In the genomic region with DNA sequence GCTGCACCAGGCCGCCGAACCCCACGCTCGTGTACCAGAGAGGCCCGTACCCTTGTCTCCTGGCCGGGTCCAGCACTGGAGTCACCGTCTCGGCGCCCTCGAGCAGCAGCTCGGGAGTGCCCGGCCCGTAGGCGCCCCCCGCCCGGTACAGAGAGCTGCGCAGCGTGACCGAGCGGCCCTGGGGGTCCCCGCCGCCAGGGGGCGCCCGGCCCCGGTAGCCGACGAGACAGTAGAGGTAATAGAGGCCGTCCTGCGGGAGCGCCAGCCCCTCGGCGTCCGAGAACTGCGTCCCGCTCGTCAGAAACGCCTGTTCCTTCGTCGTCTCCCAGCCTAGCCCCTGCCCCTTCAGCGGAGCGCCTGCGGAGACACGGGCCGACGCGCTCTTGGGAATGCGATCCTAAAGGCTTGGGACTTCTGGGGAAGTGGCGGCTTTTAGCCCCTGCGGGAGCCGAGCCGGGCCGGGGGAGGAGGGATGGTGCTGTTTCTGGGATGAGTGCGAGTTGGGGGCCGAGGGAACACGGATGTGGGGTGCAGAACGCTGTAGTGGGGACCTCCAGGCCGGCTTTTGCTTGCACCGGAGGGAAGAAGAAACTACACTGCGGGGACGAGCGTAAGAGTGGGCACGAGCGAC, we compare ENCODE assay signal across 8 cellular contexts. TPM values are rescaled to one million over a fixed set of nuclear protein-coding genes. Genes with fewer than 3 reads are reported as not detected.
DNase-seq lines count a peak whose midpoint lies in the region; ATAC-seq and TF ChIP-seq lines count a peak whose summit lies in the region.

No MANE protein-coding gene starts in this region.

- TF ChIP-seq CTCF in LNCaP clone FGC (IDR thresholded peaks at IDR 0.05; ENCODE audit: control insufficient read depth, extremely low read depth, insufficient read depth) (peak; percentile 87), ovary (IDR thresholded peaks at IDR 0.05) (peak; percentile 97 to 98 (median 98))

- TF ChIP-seq EP300 in ovary (IDR thresholded peaks at IDR 0.05) = no peak

- H3K27ac ChIP-seq in ovary (peak overlapping the region in 1 of 2 donors; percentile 70), thymus (ENCODE audit: low read depth) (peak overlapping the region; percentile 98)

- intact Hi-C loops in head of caudate nucleus (cut with DNase I) (no loop called here), ovary (cut with DNase I) (loop anchor here in 1 of 4 donors (5.0 kb wide), 1 partner anchor 34 kb away; a partner anchor contains a TSS)

- DNase-seq in DMS 273 treated with DMSO at 0.1 percent for 48 hours (lab: John Stamatoyannopoulos, UW) = peak; percentile 19
- DNase-seq in LNCaP clone FGC (ENCODE audit: low read depth) = no peak
- DNase-seq in SK-MEL-5 (ENCODE audit: low read depth, low spot score) = peak; percentile 75
- peak; percentile 90 for DNase-seq in activated naive CD4-positive, alpha-beta T cell treated with anti-CD3 and anti-CD28 coated beads, Interleukin-2, amount 50 U/mL, for 16 hours
- DNase-seq in head of caudate nucleus = peak; percentile 67 to 95 (median 89)
- peak; percentile 82 to 93 (median 89) for DNase-seq in ovary

- ATAC-seq in GM21576 (IDR thresholded peaks at IDR 0.05; ENCODE audit: unreplicated experiment) = peak; percentile 48

- no peaks in the 10 kb centered on the region for H3K36me3 ChIP-seq in ovary
- no peaks in the 10 kb centered on the region for H3K36me3 ChIP-seq in thymus (ENCODE audit: control insufficient read depth, insufficient read depth)

- WGBS in ovary, 3 donors = 0 to 1% (median 1%) methylated on average over 52 to 63 of the region's 63 CpGs
- WGBS in thymus = under 1% methylated on average over 63 of the region's 63 CpGs

- no peaks in the 10 kb centered on the region for H3K9me3 ChIP-seq in ovary
- no peaks in the 10 kb centered on the region for H3K9me3 ChIP-seq in thymus (ENCODE audit: control insufficient read depth)

- H3K4me1 ChIP-seq in ovary (ENCODE audit: insufficient read depth) (peaks cover 5% of the 10 kb centered on the region), thymus (ENCODE audit: control insufficient read depth, insufficient read depth, low read length) (peaks cover 36% of the 10 kb centered on the region)

- H3K27me3 ChIP-seq in ovary = no peaks in the 10 kb centered on the region
- no peaks in the 10 kb centered on the region for H3K27me3 ChIP-seq in thymus (ENCODE audit: control insufficient read depth, insufficient read depth)

- in situ Hi-C loops in SK-MEL-5 (cut with HindIII; ENCODE audit: low pct_unique_long_range_greater_than_20kb, low sequenced_read_pairs) = no loop called here

- TF ChIP-seq POLR2A in ovary (IDR thresholded peaks at IDR 0.05) = no peak

- H3K4me3 ChIP-seq in LNCaP clone FGC (ENCODE audit: low read depth, low read length) (peak overlapping the region; percentile 53), ovary (peak overlapping the region; percentile 68), thymus (ENCODE audit: low read length) (peak overlapping the region; percentile 68)

RNA-seq across cellular contexts. Expression of a gene that starts 1.3 kb away (rescaled TPM):
- total RNA-seq in SK-MEL-5 (2014; rRNA removed; shearing (Covaris generic)) = not detected in 2 replicates
- not detected in 2 replicates for polyA plus RNA-seq in SK-MEL-5 (2015; cell fraction: cytosol; rRNA removed)
- not detected in 2 replicates for polyA plus RNA-seq in SK-MEL-5 (2015; cell fraction: nucleus; rRNA removed)
- 1 to 10 TPM in 1 of 7 donors, under 1 TPM in 3, not detected in 3; 0.42 to 1.8 (median 0.62) TPM for total RNA-seq in ovary
- polyA plus RNA-seq in ovary (under 1 TPM; 0.48 to 0.73 TPM), thymus (128 TPM)

RNA-seq across cellular contexts. Expression of a gene that starts 5.2 kb away (rescaled TPM):
- total RNA-seq in SK-MEL-5 (2014; rRNA removed; shearing (Covaris generic)) = not detected in 2 replicates
- polyA plus RNA-seq in SK-MEL-5 (2015; cell fraction: cytosol; rRNA removed) = 0.05 TPM in 1 of 2 replicates, not detected in the other
- polyA plus RNA-seq in SK-MEL-5 (2015; cell fraction: nucleus; rRNA removed) = 2.1 TPM in 1 of 2 replicates, not detected in the other
- 10 to 100 TPM in 3 of 7 donors, 1 to 10 TPM in 4; 3.8 to 34.0 (median 8.6) TPM for total RNA-seq in ovary
- polyA plus RNA-seq in ovary (10 to 100 TPM in 1 of 2 donors, 1 to 10 TPM in 1; 8.1 to 12.2 TPM), thymus (32.4 TPM)

RNA-seq across cellular contexts. Expression of a gene that starts 5.6 kb away (rescaled TPM):
- total RNA-seq in SK-MEL-5 (2014; rRNA removed; shearing (Covaris generic)) = not detected in 2 replicates
- not detected in 2 replicates for polyA plus RNA-seq in SK-MEL-5 (2015; cell fraction: cytosol; rRNA removed)
- not detected in 2 replicates for polyA plus RNA-seq in SK-MEL-5 (2015; cell fraction: nucleus; rRNA removed)
- 1 to 10 TPM in 2 of 7 donors, under 1 TPM in 3, not detected in 2; 0.24 to 3.0 (median 0.56) TPM for total RNA-seq in ovary
- 1 to 10 TPM in 1 of 2 donors, not detected in 1; 1.0 TPM for polyA plus RNA-seq in ovary
- polyA plus RNA-seq in thymus = 1.4 TPM

RNA-seq across cellular contexts. Expression of a gene that starts 8.8 kb away (rescaled TPM):
- not detected in 2 replicates for total RNA-seq in SK-MEL-5 (2014; rRNA removed; shearing (Covaris generic))
- polyA plus RNA-seq in SK-MEL-5 (2015; cell fraction: cytosol; rRNA removed) = not detected in 2 replicates
- polyA plus RNA-seq in SK-MEL-5 (2015; cell fraction: nucleus; rRNA removed) = not detected in 2 replicates
- 1 to 10 TPM in 1 of 7 donors, under 1 TPM in 1, not detected in 5; 0.18 to 1.3 TPM for total RNA-seq in ovary
- polyA plus RNA-seq in ovary (under 1 TPM; 0.17 to 0.43 TPM), thymus (2.2 TPM)

RNA-seq across cellular contexts. Expression of a gene that starts 11.9 kb away (rescaled TPM):
- total RNA-seq in SK-MEL-5 (2014; rRNA removed; shearing (Covaris generic)) = not detected in 2 replicates
- not detected in 2 replicates for polyA plus RNA-seq in SK-MEL-5 (2015; cell fraction: cytosol; rRNA removed)
- polyA plus RNA-seq in SK-MEL-5 (2015; cell fraction: nucleus; rRNA removed) = not detected in 2 replicates
- under 1 TPM in 1 of 7 donors, not detected in 6; 0.59 TPM for total RNA-seq in ovary
- polyA plus RNA-seq in ovary = under 1 TPM in 1 of 2 donors, not detected in 1; 0.27 TPM
- polyA plus RNA-seq in thymus = 2.4 TPM
